ENCODE assay signal across 21 cellular contexts in the genomic region with DNA sequence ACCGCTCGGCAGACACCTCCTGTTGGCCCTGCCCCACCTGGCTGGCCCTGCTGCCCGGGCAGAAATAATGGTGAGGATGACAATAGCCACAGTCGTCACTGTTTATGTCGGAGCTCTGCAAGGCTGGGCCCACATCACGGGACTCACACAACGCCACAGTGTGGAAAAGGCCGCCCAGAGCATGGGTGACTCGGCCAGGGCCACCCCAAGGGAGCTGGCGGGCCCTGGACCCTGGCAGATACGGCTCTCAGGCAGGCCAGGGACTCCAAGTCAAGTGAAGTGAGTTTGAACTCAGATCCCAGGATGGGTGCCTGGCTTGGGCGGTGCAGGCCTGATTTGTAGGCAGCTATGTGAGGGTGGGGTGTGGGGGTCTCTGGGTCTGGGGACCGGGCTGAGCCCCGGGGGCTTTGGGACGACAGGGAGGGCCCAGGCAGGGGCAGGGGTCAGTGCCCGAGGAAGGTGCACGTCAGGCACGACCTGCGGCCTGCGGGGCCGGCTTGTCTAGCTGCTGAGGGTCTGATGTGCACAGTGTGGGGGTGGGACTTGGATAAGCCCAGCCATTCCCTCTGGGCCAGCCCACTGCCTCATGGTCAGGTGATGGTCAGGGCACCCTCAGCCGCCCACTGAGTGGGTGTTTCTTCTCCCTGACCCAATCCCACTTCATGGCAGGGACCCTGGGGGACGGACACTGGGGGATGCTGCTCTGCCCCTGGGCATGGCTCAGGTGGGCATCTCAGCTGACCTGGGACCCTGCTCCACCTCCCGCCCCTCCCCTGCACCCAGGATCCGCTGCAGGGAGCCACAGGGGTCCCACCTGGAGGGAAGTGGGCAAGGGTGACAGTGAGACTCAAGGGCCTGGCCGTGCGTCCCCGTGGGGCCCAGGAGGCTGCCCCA. TPM values are rescaled to one million over a fixed set of nuclear protein-coding genes. Genes with fewer than 3 reads are reported as not detected.
DNase-seq lines count a peak whose midpoint lies in the region; ATAC-seq, FAIRE-seq and TF ChIP-seq lines count a peak whose summit lies in the region.
"Had no signal": no experiment of that assay in that cellular context is flagged by ENCODE, and none has a peak within 500 bp of the region (broad histone marks: within the 10 kb centered on the region; RNA-seq: fewer than 3 reads in every experiment).

No MANE protein-coding gene starts in this region.

- intact Hi-C loops in K562 (cut with micrococcal nuclease): no loop called here
- intact Hi-C loops in lower lobe of right lung (cut with DNase I): no loop called here
- intact Hi-C loops in transverse colon (cut with DNase I; ENCODE audit: low total_unique reads): no loop called here

- ATAC-seq in K562: no peak
- no peak for ATAC-seq in lower lobe of right lung
- ATAC-seq: activated naive CD4-positive, alpha-beta T cell treated with anti-CD3 and anti-CD28 coated beads, Interleukin-2, amount 50 U/mL, for 72 hours had no signal

- H3K9me1 ChIP-seq in K562 (ENCODE audit: control insufficient read depth, insufficient read depth, low read length): peaks cover 2% of the 10 kb centered on the region

- H3K4me2 ChIP-seq in K562 (ENCODE audit: insufficient read depth, low read length): no peak overlapping the region

- H3K9ac ChIP-seq in K562 (ENCODE audit: insufficient read depth in 1 of 2, low read depth in 2 of 2, low read length in 2 of 2): peak overlapping the region in 1 of 2 experiments; percentile 40; a peak in 1 of 4 replicates

- DNase-seq in K562 (ENCODE audit: extremely low read depth in 1 of 4, low spot score in 3 of 4) (no peak), lower lobe of right lung (no peak), transverse colon (no peak), caudate nucleus (lab: John Stamatoyannopoulos, UW) (no peak), SK-N-DZ (ENCODE audit: low spot score) (no peak), NCI-H2227 (lab: John Stamatoyannopoulos, UW; ENCODE audit: unreplicated experiment) (no peak)
- DNase-seq: activated CD4-positive, alpha-beta T cell treated with anti-CD3 and anti-CD28 coated beads, Interleukin-2, amount 50 U/mL, for 1 hour; C1 segment of cervical spinal cord; NCI-H1092; NCI-H187 treated with DMSO at 0.1 percent for 48 hours; uterus had no signal

- H3K4me1 ChIP-seq in K562 (replicated peaks in 1 of 2; ENCODE audit: control insufficient read depth in 2 of 2, insufficient read depth in 2 of 2, low read length in 2 of 2) (peaks cover 11 to 77% of the 10 kb centered on the region in 2 experiments; a peak in 4 of 5 replicates), lower lobe of right lung (peaks cover 13% of the 10 kb centered on the region), transverse colon (peaks cover 8 to 34% (median 28%) of the 10 kb centered on the region in 4 donors)

- no peaks in the 10 kb centered on the region for H3K9me3 ChIP-seq in K562 (replicated peaks; ENCODE audit: control insufficient read depth, insufficient read depth, low read depth, low read length)
- no peaks in the 10 kb centered on the region for H3K9me3 ChIP-seq in lower lobe of right lung
- H3K9me3 ChIP-seq in transverse colon: no peaks in the 10 kb centered on the region
- H3K9me3 ChIP-seq: uterus had no signal

- H3K36me3 Mint-ChIP-seq in IgD-negative memory B cell: no peaks in the 10 kb centered on the region
- H3K36me3 Mint-ChIP-seq: activated naive CD4-positive, alpha-beta T cell treated with anti-CD3 and anti-CD28 coated beads, Interleukin-2, amount 50 U/mL, for 72 hours; mesothelial cell of epicardium; WTC11 had no signal

- no TSS peak for BruUV-seq in K562 (replicated peaks; lab: Mats Ljungman, UMichigan)

- H3K4me1 Mint-ChIP-seq in IgD-negative memory B cell: peaks cover 6 to 10% (median 7%) of the 10 kb centered on the region in 3 donors
- H3K4me1 Mint-ChIP-seq: mesothelial cell of epicardium, WTC11 had no signal

- POLR2A ChIA-PET in K562 (lab: Yijun Ruan, JAX): interaction anchor here (0.6 to 1.2 kb wide), 3 partner anchors 11 to 218 kb away, joined by 3 read pairs; no protein-coding TSS in a partner anchor

- TF ChIP-seq CTCF in K562 (IDR thresholded peaks at IDR 0.05 in 2 of 3, conservative IDR thresholded peaks at IDR 0.05 in 1 of 3; ENCODE audit: insufficient read depth in 2 of 3, low read depth in 1 of 3, low read length in 3 of 3): no peak
- no peak for TF ChIP-seq CTCF in lower lobe of right lung (IDR thresholded peaks at IDR 0.05)
- TF ChIP-seq CTCF in transverse colon (IDR thresholded peaks at IDR 0.05): no peak

- CTCF ChIA-PET in K562 (lab: Yijun Ruan, JAX; ENCODE audit: low intra/inter-chr PET ratio): no interaction called here

- no peak overlapping the region for H3K4me3 ChIP-seq in K562
- H3K4me3 ChIP-seq in lower lobe of right lung: peak overlapping the region; percentile 28
- peak overlapping the region in 3 of 4 donors; percentile 4 to 24 (median 13) for H3K4me3 ChIP-seq in transverse colon
- H3K4me3 ChIP-seq: cardiac muscle cell, uterus had no signal

- 0 out of 2 replicates have a peak, but pooled peaks cover 7% of the 10 kb centered on the region for H4K20me1 ChIP-seq in K562 (replicated peaks; ENCODE audit: control insufficient read depth, insufficient read depth, low read length)

- H3K36me3 ChIP-seq in K562 (ENCODE audit: control insufficient read depth, insufficient read depth, low read length) (no peaks in the 10 kb centered on the region), lower lobe of right lung (no peaks in the 10 kb centered on the region), transverse colon (no peaks in the 10 kb centered on the region)
- H3K36me3 ChIP-seq: cardiac muscle cell, uterus had no signal

- WGBS in K562 (ENCODE audit: insufficient coverage, low coverage, missing lambda C conversion rate): 33% methylated on average over 26 of the region's 28 CpGs
- 77% methylated on average over 27 of the region's 28 CpGs; no CpG with 5 or more reads in 1 of the 2 donors for WGBS in transverse colon (ENCODE audit: low coverage in 1 of 2), 2 donors

- TF ChIP-seq RAD21 in K562 (CRISPR knock-in tag; conservative IDR thresholded peaks at IDR 0.05 in 1 of 2, IDR thresholded peaks at IDR 0.05 in 1 of 2): no peak

- H3K27me3 Mint-ChIP-seq in IgD-negative memory B cell: peaks cover 5% of the 10 kb centered on the region

- TF ChIP-seq POLR2A in K562 (conservative IDR thresholded peaks at IDR 0.05) (no peak), transverse colon (IDR thresholded peaks at IDR 0.05) (no peak)

- H3K9me3 Mint-ChIP-seq in IgD-negative memory B cell: no peaks in the 10 kb centered on the region
- H3K9me3 Mint-ChIP-seq: activated naive CD4-positive, alpha-beta T cell treated with anti-CD3 and anti-CD28 coated beads, Interleukin-2, amount 50 U/mL, for 72 hours; mesothelial cell of epicardium; WTC11 had no signal

- no peaks in the 10 kb centered on the region for H3K79me2 ChIP-seq in K562 (ENCODE audit: control insufficient read depth, insufficient read depth, low read length)

- FAIRE-seq in K562 (lab: Jason Lieb, UNC): no peak
- FAIRE-seq: H54 had no signal

- TF ChIP-seq EP300 in K562 (IDR thresholded peaks at IDR 0.05; ENCODE audit: low read length) (no peak), transverse colon (IDR thresholded peaks at IDR 0.05; ENCODE audit: low read depth) (no peak)

- H3K27ac Mint-ChIP-seq in IgD-negative memory B cell: peak overlapping the region in 2 of 3 donors; percentile 19 to 32
- H3K27ac Mint-ChIP-seq: activated naive CD4-positive, alpha-beta T cell treated with anti-CD3 and anti-CD28 coated beads, Interleukin-2, amount 50 U/mL, for 72 hours; mesothelial cell of epicardium; WTC11 had no signal

- no peak overlapping the region for H3K4me3 Mint-ChIP-seq in IgD-negative memory B cell
- H3K4me3 Mint-ChIP-seq: mesothelial cell of epicardium, WTC11 had no signal

- in situ Hi-C loops in K562 (cut with MboI): no loop called here
- in situ Hi-C loops in transverse colon (cut with MboI; ENCODE audit: low pct_ligation_motif_present in 1 of 4, low pct_unique_long_range_greater_than_20kb in 1 of 4, low sequenced_read_pairs in 3 of 4): no loop called here

- H3K27me3 ChIP-seq in K562 (ENCODE audit: control insufficient read depth in 2 of 2, insufficient read depth in 2 of 2, low read length in 2 of 2): peaks cover 2 to 14% of the 10 kb centered on the region in 2 experiments; a peak in 2 of 5 replicates
- peaks cover 37% of the 10 kb centered on the region for H3K27me3 ChIP-seq in lower lobe of right lung (ENCODE audit: low read depth)
- H3K27me3 ChIP-seq in transverse colon: peaks cover 38% of the 10 kb centered on the region

- H3K27ac ChIP-seq in K562 (ENCODE audit: extremely low read depth, low read depth, low read length) (no peak overlapping the region), lower lobe of right lung (peak overlapping the region; percentile 65), transverse colon (peak overlapping the region; percentile 79 to 80 (median 80)), caudate nucleus (ENCODE audit: low read depth, low read length) (no peak overlapping the region)
- H3K27ac ChIP-seq: cardiac muscle cell, uterus had no signal

- no peak overlapping the region for H2AFZ ChIP-seq in K562 (ENCODE audit: low read depth, low read length)

RNA-seq across cellular contexts. Expression of a gene that starts 1.0 kb away (rescaled TPM):
- not detected for polyA plus RNA-seq in IgD-negative memory B cell
- total RNA-seq in K562 (2011; cell fraction: chromatin; rRNA removed; ENCODE audit: low replicate concordance): 0.35 TPM in 1 of 2 replicates, not detected in the other
- 0.17 TPM in 1 of 2 replicates, not detected in the other for total RNA-seq in K562 (2011; cell fraction: nucleolus; rRNA removed)
- not detected in 2 replicates for total RNA-seq in K562 (2011; cell fraction: nucleoplasm; rRNA removed)
- total RNA-seq in K562 (2014; rRNA removed): 0.32 TPM in 1 of 2 replicates, not detected in the other
- total RNA-seq in K562 (2014; rRNA removed; fragmentation: Illumina TruSeq; extraction: Trizol): not detected in 2 replicates
- total RNA-seq in K562 (2015; rRNA removed; fragmentation: Illumina TruSeq; extraction: Trizol): not detected in 2 replicates
- total RNA-seq in K562 (2021): not detected in 2 replicates
- 0.04 TPM in 2 replicates for polyA plus RNA-seq in K562 (2011; rRNA removed)
- polyA plus RNA-seq in K562 (2011; cell fraction: cytosol; rRNA removed): 0.04 and 0.06 TPM in 2 replicates
- 0.06 and 0.07 TPM in 2 replicates for polyA plus RNA-seq in K562 (2011; cell fraction: nucleus; rRNA removed)
- polyA plus RNA-seq in K562 (2012): 0.04 and 0.11 TPM in 2 replicates
- not detected in 2 replicates for polyA plus RNA-seq in K562 (2014; fragmentation: Illumina TruSeq; extraction: Trizol)
- polyA plus RNA-seq in K562 (2014; fragmentation: Nextera tagmentation; extraction: Ambion mirVana): not detected
- not detected in 2 replicates for polyA plus RNA-seq in K562 (2014; rRNA removed)
- polyA minus RNA-seq in K562 (2011; rRNA and poly(A)+ RNA removed): not detected in 2 replicates
- not detected in 2 replicates for polyA minus RNA-seq in K562 (2011; cell fraction: cytosol; rRNA and poly(A)+ RNA removed)
- polyA minus RNA-seq in K562 (2011; cell fraction: nucleus; rRNA and poly(A)+ RNA removed): 0.13 and 0.22 TPM in 2 replicates
- total RNA-seq in lower lobe of right lung: 0.65 TPM
- total RNA-seq in transverse colon: 1 to 10 TPM; 3.0 to 7.5 (median 5.0) TPM
- polyA plus RNA-seq in SK-N-DZ (2014; cell fraction: cytosol; rRNA removed): not detected in 2 replicates
- polyA plus RNA-seq in SK-N-DZ (2014; cell fraction: nucleus; rRNA removed): not detected in 2 replicates
- total RNA-seq: activated naive CD4-positive, alpha-beta T cell treated with anti-CD3 and anti-CD28 coated beads, Interleukin-2, amount 50 U/mL, for 72 hours; LHCN-M2; Right ventricle myocardium superior; subcutaneous adipose tissue; uterus; WTC11 had no signal
- polyA plus RNA-seq: cardiac muscle cell, neural cell had no signal

RNA-seq across cellular contexts. Expression of a gene that starts 42.8 kb away (rescaled TPM):
- polyA plus RNA-seq in IgD-negative memory B cell: 7.9 TPM
- total RNA-seq in K562 (2011; cell fraction: chromatin; rRNA removed; ENCODE audit: low replicate concordance): 35.9 and 114 TPM in 2 replicates
- 121 and 123 TPM in 2 replicates for total RNA-seq in K562 (2011; cell fraction: nucleolus; rRNA removed)
- 60.4 and 67.1 TPM in 2 replicates for total RNA-seq in K562 (2011; cell fraction: nucleoplasm; rRNA removed)
- 34.0 and 50.2 TPM in 2 replicates for total RNA-seq in K562 (2014; rRNA removed)
- total RNA-seq in K562 (2014; rRNA removed; fragmentation: Illumina TruSeq; extraction: Trizol): 1.0 and 1.4 TPM in 2 replicates
- total RNA-seq in K562 (2015; rRNA removed; fragmentation: Illumina TruSeq; extraction: Trizol): 10.6 and 12.2 TPM in 2 replicates
- total RNA-seq in K562 (2021): 42.3 and 46.4 TPM in 2 replicates
- 13.2 and 23.8 TPM in 2 replicates for polyA plus RNA-seq in K562 (2011; rRNA removed)
- 21.2 and 54.5 TPM in 2 replicates for polyA plus RNA-seq in K562 (2011; cell fraction: cytosol; rRNA removed)
- polyA plus RNA-seq in K562 (2011; cell fraction: nucleus; rRNA removed): 125 and 192 TPM in 2 replicates
- polyA plus RNA-seq in K562 (2012): 23.9 and 32.3 TPM in 2 replicates
- 6.3 and 17.8 TPM in 2 replicates for polyA plus RNA-seq in K562 (2014; fragmentation: Illumina TruSeq; extraction: Trizol)
- polyA plus RNA-seq in K562 (2014; fragmentation: Nextera tagmentation; extraction: Ambion mirVana): under 1 TPM; 0.28 to 0.60 TPM
- 52.8 and 54.9 TPM in 2 replicates for polyA plus RNA-seq in K562 (2014; rRNA removed)
- 3.2 and 3.9 TPM in 2 replicates for polyA minus RNA-seq in K562 (2011; rRNA and poly(A)+ RNA removed)
- polyA minus RNA-seq in K562 (2011; cell fraction: cytosol; rRNA and poly(A)+ RNA removed): 12.4 and 13.6 TPM in 2 replicates
- 34.3 and 38.5 TPM in 2 replicates for polyA minus RNA-seq in K562 (2011; cell fraction: nucleus; rRNA and poly(A)+ RNA removed)
- total RNA-seq in lower lobe of right lung: 11.7 TPM
- 100 to 1,000 TPM in 1 of 4 donors, 10 to 100 TPM in 3; 23.6 to 108 (median 47.3) TPM for total RNA-seq in transverse colon
- 25.1 and 29.9 TPM in 2 replicates for polyA plus RNA-seq in SK-N-DZ (2014; cell fraction: cytosol; rRNA removed)
- 68.9 and 148 TPM in 2 replicates for polyA plus RNA-seq in SK-N-DZ (2014; cell fraction: nucleus; rRNA removed)

RNA-seq across cellular contexts. Expression of a gene that starts 53.2 kb away (rescaled TPM):
- polyA plus RNA-seq in IgD-negative memory B cell (0.05 TPM), K562 (2011; rRNA removed) (18.1 and 39.0 TPM in 2 replicates), K562 (2014; fragmentation: Illumina TruSeq; extraction: Trizol) (19.2 and 34.8 TPM in 2 replicates), K562 (2014; fragmentation: Nextera tagmentation; extraction: Ambion mirVana) (under 1 TPM; 0.04 to 0.06 TPM), K562 (2014; rRNA removed) (49.3 and 67.7 TPM in 2 replicates)
- 268 and 576 TPM in 2 replicates for total RNA-seq in K562 (2011; cell fraction: chromatin; rRNA removed; ENCODE audit: low replicate concordance)
- 387 and 414 TPM in 2 replicates for total RNA-seq in K562 (2011; cell fraction: nucleolus; rRNA removed)
- total RNA-seq in K562 (2011; cell fraction: nucleoplasm; rRNA removed): 326 and 377 TPM in 2 replicates
- total RNA-seq in K562 (2014; rRNA removed) (29.5 and 37.2 TPM in 2 replicates), K562 (2014; rRNA removed; fragmentation: Illumina TruSeq; extraction: Trizol) (4.5 and 4.9 TPM in 2 replicates), K562 (2015; rRNA removed; fragmentation: Illumina TruSeq; extraction: Trizol) (12.0 and 13.2 TPM in 2 replicates), K562 (2021) (89.7 and 111 TPM in 2 replicates), lower lobe of right lung (114 TPM), transverse colon (100 to 1,000 TPM in 1 of 4 donors, 10 to 100 TPM in 3; 25.4 to 132 (median 44.8) TPM)
- 28.0 and 43.3 TPM in 2 replicates for polyA plus RNA-seq in K562 (2011; cell fraction: cytosol; rRNA removed)
- 483 and 499 TPM in 2 replicates for polyA plus RNA-seq in K562 (2011; cell fraction: nucleus; rRNA removed)
- 66.2 and 73.2 TPM in 2 replicates for polyA plus RNA-seq in K562 (2012)
- 12.6 and 21.4 TPM in 2 replicates for polyA minus RNA-seq in K562 (2011; rRNA and poly(A)+ RNA removed)
- polyA minus RNA-seq in K562 (2011; cell fraction: cytosol; rRNA and poly(A)+ RNA removed): 33.4 and 47.6 TPM in 2 replicates
- 68.5 and 80.0 TPM in 2 replicates for polyA minus RNA-seq in K562 (2011; cell fraction: nucleus; rRNA and poly(A)+ RNA removed)
- polyA plus RNA-seq in SK-N-DZ (2014; cell fraction: cytosol; rRNA removed): 33.8 and 35.2 TPM in 2 replicates
- polyA plus RNA-seq in SK-N-DZ (2014; cell fraction: nucleus; rRNA removed): 206 and 207 TPM in 2 replicates

RNA-seq across cellular contexts. Expression of a gene that starts 59.8 kb away (rescaled TPM):
- polyA plus RNA-seq in IgD-negative memory B cell (191 TPM), K562 (2011; rRNA removed) (14.5 and 15.7 TPM in 2 replicates), K562 (2014; fragmentation: Illumina TruSeq; extraction: Trizol) (2.6 and 12.8 TPM in 2 replicates), K562 (2014; fragmentation: Nextera tagmentation; extraction: Ambion mirVana) (10 to 100 TPM in 1 of 2 experiments, 1 to 10 TPM in 1; 7.2 to 12.2 TPM), K562 (2014; rRNA removed) (50.8 and 56.1 TPM in 2 replicates)
- 2.7 and 7.4 TPM in 2 replicates for total RNA-seq in K562 (2011; cell fraction: chromatin; rRNA removed; ENCODE audit: low replicate concordance)
- total RNA-seq in K562 (2011; cell fraction: nucleolus; rRNA removed): 13.3 and 15.0 TPM in 2 replicates
- 6.9 and 9.5 TPM in 2 replicates for total RNA-seq in K562 (2011; cell fraction: nucleoplasm; rRNA removed)
- total RNA-seq in K562 (2014; rRNA removed) (58.3 and 70.7 TPM in 2 replicates), K562 (2014; rRNA removed; fragmentation: Illumina TruSeq; extraction: Trizol) (0.40 and 0.54 TPM in 2 replicates), K562 (2015; rRNA removed; fragmentation: Illumina TruSeq; extraction: Trizol) (10.8 and 11.6 TPM in 2 replicates), K562 (2021) (31.1 and 32.5 TPM in 2 replicates), lower lobe of right lung (76.9 TPM), transverse colon (10 to 100 TPM in 3 of 4 donors, not detected in 1; 36.0 to 70.6 (median 40.8) TPM)
- 26.4 and 90.5 TPM in 2 replicates for polyA plus RNA-seq in K562 (2011; cell fraction: cytosol; rRNA removed)
- 11.7 and 19.4 TPM in 2 replicates for polyA plus RNA-seq in K562 (2011; cell fraction: nucleus; rRNA removed)
- polyA plus RNA-seq in K562 (2012): 26.7 and 43.1 TPM in 2 replicates
- 1.9 and 3.6 TPM in 2 replicates for polyA minus RNA-seq in K562 (2011; rRNA and poly(A)+ RNA removed)
- polyA minus RNA-seq in K562 (2011; cell fraction: cytosol; rRNA and poly(A)+ RNA removed): 6.9 and 7.5 TPM in 2 replicates
- 1.9 and 5.0 TPM in 2 replicates for polyA minus RNA-seq in K562 (2011; cell fraction: nucleus; rRNA and poly(A)+ RNA removed)
- polyA plus RNA-seq in SK-N-DZ (2014; cell fraction: cytosol; rRNA removed): 27.4 and 30.6 TPM in 2 replicates
- 15.3 and 17.6 TPM in 2 replicates for polyA plus RNA-seq in SK-N-DZ (2014; cell fraction: nucleus; rRNA removed)

Comparison
In these comparisons a context has a peak if more than half of its experiments do, and no peak if none do; other contexts are left out.
1. H3K27ac ChIP-seq: peak in lower lobe of right lung (single experiment) and transverse colon (4 of 4); none in K562 (single experiment) and caudate nucleus (single experiment).